In the genomic region with DNA sequence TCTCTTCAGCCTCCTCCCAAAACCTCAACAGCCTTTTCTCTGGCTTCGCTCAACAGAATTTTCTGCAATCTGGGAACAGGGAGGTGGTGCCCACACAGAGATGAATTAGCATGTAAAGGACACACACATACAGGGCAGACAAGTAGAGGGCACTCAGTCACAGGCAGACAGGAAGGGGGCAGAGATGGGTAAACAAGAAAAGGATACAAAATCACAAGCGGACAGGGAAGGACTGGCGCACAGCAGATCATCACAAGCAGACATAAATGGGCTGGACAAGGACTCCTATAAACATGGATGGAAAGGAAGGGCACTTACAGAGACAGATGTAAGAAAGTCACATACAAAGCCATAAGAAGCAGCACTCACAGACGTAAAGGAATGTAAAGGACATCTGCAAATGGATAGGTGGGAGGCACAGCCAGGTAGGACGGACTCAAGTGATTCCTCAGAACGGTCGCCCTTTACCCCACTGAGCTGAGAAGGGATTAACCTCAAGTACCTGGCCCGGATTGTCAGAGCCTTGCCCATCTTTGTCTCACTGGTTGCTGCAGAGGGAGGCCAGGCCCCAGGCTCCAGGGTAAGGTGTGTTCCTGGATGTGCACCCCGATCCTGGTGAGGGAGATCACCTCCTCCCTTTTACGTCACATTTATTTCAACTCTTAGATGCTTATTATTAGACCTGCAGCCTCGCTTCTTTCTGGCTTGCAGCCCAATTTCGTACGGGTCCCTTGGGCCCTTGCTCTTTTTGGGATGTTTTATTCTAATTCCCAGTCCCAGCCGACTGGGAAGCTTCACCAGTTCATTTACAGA, we compare ENCODE assay signal across 1 cellular context.
TF ChIP-seq lines count a peak whose summit lies in the region.

No MANE protein-coding gene starts in this region.

TF ChIP-seq in IMR-90, 13 proteins besides CTCF, POLR2A, EP300 and RAD21:
- TF ChIP-seq RFX5 (IDR thresholded peaks at IDR 0.05; ENCODE audit: low read depth, low read length): no peak
- TF ChIP-seq MAZ (IDR thresholded peaks at IDR 0.05; ENCODE audit: borderline replicate concordance, low read depth, low read length): no peak
- no peak for TF ChIP-seq BHLHE40 (IDR thresholded peaks at IDR 0.05; ENCODE audit: low read depth, low read length)
- TF ChIP-seq SMC3 (IDR thresholded peaks at IDR 0.05; ENCODE audit: low read depth, low read length): no peak
- TF ChIP-seq ELK1 (IDR thresholded peaks at IDR 0.05; ENCODE audit: borderline replicate concordance, low read depth, low read length): no peak
- no peak for TF ChIP-seq FOS (IDR thresholded peaks at IDR 0.05; ENCODE audit: low read depth, low read length)
- TF ChIP-seq USF2 (IDR thresholded peaks at IDR 0.05; ENCODE audit: low read depth, low read length): no peak
- TF ChIP-seq CEBPB (IDR thresholded peaks at IDR 0.05; ENCODE audit: low read depth, low read length): no peak
- TF ChIP-seq RCOR1 (IDR thresholded peaks at IDR 0.05; ENCODE audit: insufficient replicate concordance, low read length): no peak
- no peak for TF ChIP-seq CHD1 (IDR thresholded peaks at IDR 0.05; ENCODE audit: low read depth, low read length)
- no peak for TF ChIP-seq MXI1 (IDR thresholded peaks at IDR 0.05; ENCODE audit: borderline replicate concordance, low read depth, low read length)
- TF ChIP-seq MAFK (IDR thresholded peaks at IDR 0.05; ENCODE audit: low read depth, low read length): no peak
- no peak for TF ChIP-seq NFE2L2 (IDR thresholded peaks at IDR 0.05; ENCODE audit: low read depth, low read length)
